ENCODE assay signal across 10 cellular contexts in the genomic region with DNA sequence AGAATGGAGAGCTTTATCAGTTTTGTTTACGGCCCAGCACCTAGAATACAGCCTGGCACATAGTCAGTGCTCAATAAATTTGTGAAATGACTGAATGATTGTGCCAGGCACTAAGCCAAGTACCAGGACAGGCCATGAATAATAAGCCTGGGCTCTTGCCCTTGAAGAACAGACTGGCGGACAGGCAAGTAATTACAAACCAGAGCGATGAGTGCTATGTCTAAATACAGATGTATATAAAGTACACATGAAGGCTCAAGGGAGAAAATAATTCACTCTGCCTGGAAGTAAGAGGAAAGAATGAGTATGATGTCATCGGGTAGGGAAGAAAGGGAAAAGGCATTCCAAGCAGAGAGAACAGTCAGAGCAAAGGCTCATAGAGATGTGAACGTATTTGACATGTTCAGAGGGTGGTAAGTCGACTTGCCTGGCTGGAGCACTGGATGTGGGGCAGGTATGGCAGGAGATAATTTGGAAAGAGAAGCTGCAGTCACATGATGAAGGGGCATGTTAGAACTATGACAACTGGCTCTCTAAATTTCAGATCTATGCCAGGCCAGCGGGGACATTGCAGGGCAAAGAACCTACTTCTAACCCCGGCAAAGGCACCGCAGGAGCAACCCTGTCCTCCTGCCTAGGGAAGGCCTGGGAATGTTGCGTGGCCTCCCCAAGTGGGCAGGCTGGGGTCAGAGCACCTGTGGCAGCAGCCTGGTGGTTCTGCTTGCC.
DNase-seq lines count a peak whose midpoint lies in the region; ATAC-seq and TF ChIP-seq lines count a peak whose summit lies in the region.
"Had no signal": no experiment of that assay in that cellular context is flagged by ENCODE, and none has a peak within 500 bp of the region (broad histone marks: within the 10 kb centered on the region; RNA-seq: fewer than 3 reads in every experiment).

No MANE protein-coding gene starts in this region.

- peaks cover 27% of the 10 kb centered on the region for H3K4me1 Mint-ChIP-seq in Caco-2 (ENCODE audit: low read depth, unreplicated experiment)
- H3K4me1 Mint-ChIP-seq in progenitor cell of endocrine pancreas (ENCODE audit: low read depth) = peaks cover 3% of the 10 kb centered on the region

- BruUV-seq in Caco-2 (replicated peaks; lab: Mats Ljungman, UMichigan) = no TSS peak

- H3K27ac Mint-ChIP-seq in Caco-2 (ENCODE audit: unreplicated experiment) (peak overlapping the region; percentile 7), progenitor cell of endocrine pancreas (peak overlapping the region; percentile 5)

- POLR2A ChIA-PET in Caco-2 (lab: Charles Lee) = no interaction called here

- no peaks in the 10 kb centered on the region for H3K27me3 Mint-ChIP-seq in Caco-2 (ENCODE audit: insufficient read depth, unreplicated experiment)
- H3K27me3 Mint-ChIP-seq in progenitor cell of endocrine pancreas = peaks cover 8% of the 10 kb centered on the region

- H3K4me3 ChIP-seq in Caco-2 (ENCODE audit: low read depth, low read length) = no peak overlapping the region
- H3K4me3 ChIP-seq in fibroblast of mammary gland (ENCODE audit: control insufficient read depth, low read depth, low read length) = no peak overlapping the region
- H3K4me3 ChIP-seq: left lung had no signal

- H3K36me3 Mint-ChIP-seq in Caco-2 (ENCODE audit: insufficient read depth, unreplicated experiment) (no peaks in the 10 kb centered on the region), progenitor cell of endocrine pancreas (ENCODE audit: insufficient read depth) (no peaks in the 10 kb centered on the region)

- TF ChIP-seq CTCF in Caco-2 (IDR thresholded peaks at IDR 0.05; ENCODE audit: insufficient read depth in 1 of 2, low read depth in 1 of 2, low read length in 1 of 2, severe bottlenecking in 1 of 2, unreplicated experiment in 1 of 2) = no peak
- TF ChIP-seq CTCF in fibroblast of mammary gland (conservative IDR thresholded peaks at IDR 0.05; ENCODE audit: control insufficient read depth, insufficient read depth, low read depth, low read length) = no peak
- TF ChIP-seq CTCF in progenitor cell of endocrine pancreas (IDR thresholded peaks at IDR 0.05; ENCODE audit: unreplicated experiment) = no peak

- H3K9me3 Mint-ChIP-seq in Caco-2 (ENCODE audit: unreplicated experiment) (peaks cover 10% of the 10 kb centered on the region), progenitor cell of endocrine pancreas (ENCODE audit: low read depth) (no peaks in the 10 kb centered on the region)

- H3K27me3 ChIP-seq in Caco-2 (replicated peaks; ENCODE audit: control insufficient read depth, insufficient read depth, low read length) = no peaks in the 10 kb centered on the region
- H3K27me3 ChIP-seq: left lung had no signal

- H3K4me3 Mint-ChIP-seq in Caco-2 (ENCODE audit: unreplicated experiment) = no peak overlapping the region
- no peak overlapping the region for H3K4me3 Mint-ChIP-seq in progenitor cell of endocrine pancreas (ENCODE audit: low read depth)

- peaks cover 34% of the 10 kb centered on the region for H3K4me1 ChIP-seq in Caco-2

- no peak for ATAC-seq in HG02885 (IDR thresholded peaks at IDR 0.05; ENCODE audit: poor library complexity, unreplicated experiment)
- no peak for ATAC-seq in GM18861 (IDR thresholded peaks at IDR 0.05; ENCODE audit: unreplicated experiment)
- ATAC-seq: left lung had no signal

- H3K36me3 ChIP-seq in Caco-2 (ENCODE audit: control insufficient read depth, insufficient read depth, low read length) = no peaks in the 10 kb centered on the region
- H3K36me3 ChIP-seq: left lung had no signal

- CTCF ChIA-PET in Caco-2 (lab: Charles Lee) = no interaction called here

- no peaks in the 10 kb centered on the region for H3K9me3 ChIP-seq in Caco-2
- H3K9me3 ChIP-seq: left lung had no signal

- DNase-seq in Caco-2 (no peak), SHP77 treated with DMSO at 0.1 percent for 48 hours (lab: John Stamatoyannopoulos, UW) (peak; percentile 6), fibroblast of mammary gland (ENCODE audit: low read depth) (peak; percentile 84), progenitor cell of endocrine pancreas (ENCODE audit: low spot score, unreplicated experiment) (no peak), COLO829 (ENCODE audit: low spot score) (no peak)
- DNase-seq in activated T-cell treated with anti-CD3 and anti-CD28 coated beads, Interleukin-2, amount 50 U/mL, for 48 hours = no peak
- DNase-seq: Kasumi-1, left lung had no signal

- intact Hi-C loops in Caco-2 (cut with micrococcal nuclease; ENCODE audit: unreplicated experiment) = loop anchor here (5.0 kb wide), 1 partner anchor 47 kb away; no protein-coding TSS in a partner anchor

Comparison
In these comparisons a context has a peak if more than half of its experiments do, and no peak if none do; other contexts are left out.
1. DNase-seq: peak in SHP77 treated with DMSO at 0.1 percent for 48 hours (single experiment) and fibroblast of mammary gland (single experiment); none in Caco-2 (0 of 2), progenitor cell of endocrine pancreas (single experiment), COLO829 (single experiment) and activated T-cell treated with anti-CD3 and anti-CD28 coated beads, Interleukin-2, amount 50 U/mL, for 48 hours (0 of 2).